ENCODE assay signal across 1 cellular context in genomic region chr9:129080608-129081387, GRCh38.
TF ChIP-seq lines count a peak whose summit lies in the region.

A gene with protein sequence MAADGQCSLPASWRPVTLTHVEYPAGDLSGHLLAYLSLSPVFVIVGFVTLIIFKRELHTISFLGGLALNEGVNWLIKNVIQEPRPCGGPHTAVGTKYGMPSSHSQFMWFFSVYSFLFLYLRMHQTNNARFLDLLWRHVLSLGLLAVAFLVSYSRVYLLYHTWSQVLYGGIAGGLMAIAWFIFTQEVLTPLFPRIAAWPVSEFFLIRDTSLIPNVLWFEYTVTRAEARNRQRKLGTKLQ (plus strand): TSS chr9:129081111. CDS start chr9:129081132, 21 bp downstream.

TF ChIP-seq in HepG2, 621 proteins besides CTCF, POLR2A, EP300 and RAD21 (continued from another document and continues in another):
- TF ChIP-seq, protein P1, sequence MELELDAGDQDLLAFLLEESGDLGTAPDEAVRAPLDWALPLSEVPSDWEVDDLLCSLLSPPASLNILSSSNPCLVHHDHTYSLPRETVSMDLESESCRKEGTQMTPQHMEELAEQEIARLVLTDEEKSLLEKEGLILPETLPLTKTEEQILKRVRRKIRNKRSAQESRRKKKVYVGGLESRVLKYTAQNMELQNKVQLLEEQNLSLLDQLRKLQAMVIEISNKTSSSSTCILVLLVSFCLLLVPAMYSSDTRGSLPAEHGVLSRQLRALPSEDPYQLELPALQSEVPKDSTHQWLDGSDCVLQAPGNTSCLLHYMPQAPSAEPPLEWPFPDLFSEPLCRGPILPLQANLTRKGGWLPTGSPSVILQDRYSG (CRISPR knock-in tag; IDR thresholded peaks at IDR 0.05): no peak
- TF ChIP-seq ZC3H13 (CRISPR knock-in tag; IDR thresholded peaks at IDR 0.05): no peak
- TF ChIP-seq PRDM15 (CRISPR knock-in tag; IDR thresholded peaks at IDR 0.05): no peak
- TF ChIP-seq ZNF660 (CRISPR knock-in tag; IDR thresholded peaks at IDR 0.05; ENCODE audit: borderline replicate concordance, low read depth): no peak
- TF ChIP-seq JUN (CRISPR knock-in tag; IDR thresholded peaks at IDR 0.05): no peak
- TF ChIP-seq ZNF501 (CRISPR knock-in tag; IDR thresholded peaks at IDR 0.05): peak; percentile 83
- no peak for TF ChIP-seq ZFYVE20 (CRISPR knock-in tag; IDR thresholded peaks at IDR 0.05; ENCODE audit: borderline replicate concordance, low read depth)
- TF ChIP-seq ZNF713 (CRISPR knock-in tag; IDR thresholded peaks at IDR 0.05): no peak; the same call in 1 of the 2 replicates
- no peak for TF ChIP-seq SOX13 (IDR thresholded peaks at IDR 0.05)
- TF ChIP-seq SOX13 (CRISPR knock-in tag; conservative IDR thresholded peaks at IDR 0.05 in 1 of 2, IDR thresholded peaks at IDR 0.05 in 1 of 2): no peak
- TF ChIP-seq ZNF609 (CRISPR knock-in tag; IDR thresholded peaks at IDR 0.05; ENCODE audit: borderline replicate concordance): no peak
- no peak for TF ChIP-seq HHEX (CRISPR knock-in tag; IDR thresholded peaks at IDR 0.05)
- TF ChIP-seq DNMT1 (CRISPR knock-in tag; IDR thresholded peaks at IDR 0.05): no peak
- no peak for TF ChIP-seq TOE1 (CRISPR knock-in tag; IDR thresholded peaks at IDR 0.05)
- TF ChIP-seq PCBP1 (IDR thresholded peaks at IDR 0.05; ENCODE audit: borderline replicate concordance, low read depth, low read length): peak; percentile 90
- no peak for TF ChIP-seq PITX1 (CRISPR knock-in tag; IDR thresholded peaks at IDR 0.05)
- TF ChIP-seq ZSCAN31 (CRISPR knock-in tag; IDR thresholded peaks at IDR 0.05; ENCODE audit: low read depth): no peak
- no peak for TF ChIP-seq SRY (CRISPR knock-in tag; IDR thresholded peaks at IDR 0.05)
- TF ChIP-seq, protein P2, sequence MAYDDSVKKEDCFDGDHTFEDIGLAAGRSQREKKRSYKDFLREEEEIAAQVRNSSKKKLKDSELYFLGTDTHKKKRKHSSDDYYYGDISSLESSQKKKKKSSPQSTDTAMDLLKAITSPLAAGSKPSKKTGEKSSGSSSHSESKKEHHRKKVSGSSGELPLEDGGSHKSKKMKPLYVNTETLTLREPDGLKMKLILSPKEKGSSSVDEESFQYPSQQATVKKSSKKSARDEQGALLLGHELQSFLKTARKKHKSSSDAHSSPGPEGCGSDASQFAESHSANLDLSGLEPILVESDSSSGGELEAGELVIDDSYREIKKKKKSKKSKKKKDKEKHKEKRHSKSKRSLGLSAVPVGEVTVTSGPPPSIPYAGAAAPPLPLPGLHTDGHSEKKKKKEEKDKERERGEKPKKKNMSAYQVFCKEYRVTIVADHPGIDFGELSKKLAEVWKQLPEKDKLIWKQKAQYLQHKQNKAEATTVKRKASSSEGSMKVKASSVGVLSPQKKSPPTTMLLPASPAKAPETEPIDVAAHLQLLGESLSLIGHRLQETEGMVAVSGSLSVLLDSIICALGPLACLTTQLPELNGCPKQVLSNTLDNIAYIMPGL (CRISPR knock-in tag; IDR thresholded peaks at IDR 0.05; ENCODE audit: borderline replicate concordance in 1 of 2, low read depth in 1 of 2): peak in 1 of 2 experiments; percentile 59; a peak in 1 of 4 replicates
- TF ChIP-seq MED13 (CRISPR knock-in tag; IDR thresholded peaks at IDR 0.05): no peak
- peak; percentile 53 for TF ChIP-seq TFDP1 (CRISPR knock-in tag; IDR thresholded peaks at IDR 0.05; ENCODE audit: borderline replicate concordance)
- TF ChIP-seq, protein P3, sequence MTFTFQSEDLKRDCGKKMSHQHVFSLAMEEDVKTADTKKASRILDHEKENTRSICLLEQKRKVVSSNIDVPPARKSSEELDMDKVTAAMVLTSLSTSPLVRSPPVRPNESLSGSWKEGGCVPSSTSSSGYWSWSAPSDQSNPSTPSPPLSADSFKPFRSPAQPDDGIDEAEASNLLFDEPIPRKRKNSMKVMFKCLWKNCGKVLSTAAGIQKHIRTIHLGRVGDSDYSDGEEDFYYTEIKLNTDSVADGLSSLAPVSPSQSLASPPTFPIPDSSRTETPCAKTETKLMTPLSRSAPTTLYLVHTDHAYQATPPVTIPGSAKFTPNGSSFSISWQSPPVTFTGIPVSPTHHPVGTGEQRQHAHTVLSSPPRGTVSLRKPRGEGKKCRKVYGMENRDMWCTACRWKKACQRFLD (CRISPR knock-in tag; IDR thresholded peaks at IDR 0.05; ENCODE audit: borderline replicate concordance): 0 out of 2 replicates have a peak, but pooled peaks have one; percentile 68
- TF ChIP-seq ZBTB38 (CRISPR knock-in tag; IDR thresholded peaks at IDR 0.05): no peak; the same call in 1 of the 2 replicates
- TF ChIP-seq ZNF234 (CRISPR knock-in tag; conservative IDR thresholded peaks at IDR 0.05): no peak
- no peak for TF ChIP-seq HMG20B (CRISPR knock-in tag; conservative IDR thresholded peaks at IDR 0.05)
- no peak for TF ChIP-seq SMARCC2 (IDR thresholded peaks at IDR 0.05)
- TF ChIP-seq ZBTB40 (IDR thresholded peaks at IDR 0.05): no peak
- TF ChIP-seq ZBTB40 (CRISPR knock-in tag; IDR thresholded peaks at IDR 0.05): 0 out of 2 replicates have a peak, but pooled peaks have one; percentile 16
- no peak for TF ChIP-seq NR0B2 (CRISPR knock-in tag; IDR thresholded peaks at IDR 0.05)
- no peak for TF ChIP-seq MATR3 (CRISPR knock-in tag; IDR thresholded peaks at IDR 0.05)
